In the genomic region with DNA sequence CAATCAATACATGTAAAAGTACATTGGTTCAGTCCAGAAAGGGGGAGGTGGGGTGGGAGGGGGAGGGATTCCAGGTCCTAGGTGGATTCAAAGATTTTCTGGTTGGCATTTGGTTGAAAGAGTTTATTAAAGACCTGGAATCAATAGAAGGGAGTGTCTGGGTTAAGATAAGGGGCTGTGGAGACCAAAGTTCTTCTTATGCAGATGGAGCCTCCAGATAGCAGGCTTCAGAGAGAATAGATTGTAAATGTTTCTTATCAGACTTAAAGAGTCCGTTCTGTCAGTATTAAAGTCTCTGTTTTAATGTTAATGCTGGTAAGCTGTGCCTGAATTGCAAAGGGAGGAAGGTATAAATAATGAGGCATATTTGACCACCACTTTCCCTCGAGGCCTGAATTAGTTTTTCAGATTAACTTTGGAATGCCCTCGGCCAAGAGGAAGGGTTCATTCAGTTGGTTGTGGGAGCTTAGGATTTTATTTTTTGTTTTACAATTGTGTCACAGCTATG, we compare ENCODE assay signal across 1 cellular context.
TF ChIP-seq lines count a peak whose summit lies in the region.

No MANE protein-coding gene starts in this region.

TF ChIP-seq in WTC11, 78 proteins besides CTCF, POLR2A, EP300 and RAD21 (continued from another document):
- TF ChIP-seq, protein P1, sequence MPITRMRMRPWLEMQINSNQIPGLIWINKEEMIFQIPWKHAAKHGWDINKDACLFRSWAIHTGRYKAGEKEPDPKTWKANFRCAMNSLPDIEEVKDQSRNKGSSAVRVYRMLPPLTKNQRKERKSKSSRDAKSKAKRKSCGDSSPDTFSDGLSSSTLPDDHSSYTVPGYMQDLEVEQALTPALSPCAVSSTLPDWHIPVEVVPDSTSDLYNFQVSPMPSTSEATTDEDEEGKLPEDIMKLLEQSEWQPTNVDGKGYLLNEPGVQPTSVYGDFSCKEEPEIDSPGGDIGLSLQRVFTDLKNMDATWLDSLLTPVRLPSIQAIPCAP (CRISPR knock-in tag; IDR thresholded peaks at IDR 0.05), result no peak
- no peak for TF ChIP-seq ZNF219 (CRISPR knock-in tag; IDR thresholded peaks at IDR 0.05; ENCODE audit: borderline replicate concordance)
- TF ChIP-seq PRRX2 (CRISPR knock-in tag; IDR thresholded peaks at IDR 0.05), result no peak
